26 cellular contexts compared by ENCODE assay signal in the genomic region with DNA sequence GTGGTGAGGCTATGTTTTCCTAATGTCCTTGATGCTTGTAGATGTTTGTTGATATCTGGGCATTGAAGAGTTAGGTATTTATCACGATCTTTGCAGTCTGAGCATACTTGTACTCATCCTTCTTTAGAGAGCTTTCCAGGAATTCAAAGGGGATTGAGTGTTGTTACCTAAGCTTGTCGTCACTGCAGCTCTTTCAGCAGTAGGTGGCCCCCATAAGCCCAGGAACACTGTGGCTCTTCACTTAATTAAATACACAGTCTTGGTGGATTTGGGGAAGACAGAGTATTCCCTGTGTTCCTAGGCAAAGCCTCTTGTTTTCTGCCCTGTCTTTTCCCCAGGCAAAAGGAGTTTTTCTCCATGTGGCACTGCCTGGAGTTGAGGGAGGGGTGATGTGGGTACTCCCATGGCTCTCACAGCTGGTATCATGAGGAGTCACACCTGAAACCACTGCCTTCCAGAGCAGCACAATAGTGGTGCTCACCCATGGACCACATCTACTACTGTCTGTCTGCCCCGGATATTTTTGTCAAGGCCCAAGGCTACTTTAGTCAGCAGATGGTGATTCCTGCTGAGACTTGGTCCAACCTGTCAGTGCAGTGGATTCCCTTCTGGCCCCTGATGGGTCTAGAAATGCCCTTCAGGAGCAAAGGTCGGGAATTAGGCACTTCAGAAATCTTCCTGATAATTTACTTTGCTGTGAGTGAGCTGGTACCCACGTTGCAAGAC.
"Had no signal": no experiment of that assay in that cellular context is flagged by ENCODE, and none has a peak within 500 bp of the region (broad histone marks: within the 10 kb centered on the region; RNA-seq: fewer than 3 reads in every experiment).

No MANE protein-coding gene starts in this region.

- H3K79me2 ChIP-seq: parathyroid adenoma had no signal

- H3K9me3 ChIP-seq: esophagus squamous epithelium, psoas muscle, sigmoid colon, upper lobe of left lung had no signal

- DNase-seq: activated CD4-positive, alpha-beta T cell treated with anti-CD3 and anti-CD28 coated beads, Interleukin-2, amount 50 U/mL, for 1 hour; activated CD4-positive, CD25-positive, alpha-beta regulatory T cell treated with anti-CD3 and anti-CD28 coated beads, Interleukin-2, amount 50 U/mL, for 72 hours; activated CD8-positive, alpha-beta T cell treated with anti-CD3 and anti-CD28 coated beads for 36 hours; activated gamma-delta T cell treated with Interleukin-2 at 50 U/mL for 16 hours; activated naive CD4-positive, alpha-beta T cell treated with anti-CD3 and anti-CD28 coated beads, Interleukin-2, amount 50 U/mL, for 16 hours; activated T-cell treated with anti-CD3 and anti-CD28 coated beads, Interleukin-2, amount 50 U/mL, for 4 hours; amniotic stem cell; brain microvascular endothelial cell; esophagus squamous epithelium; foreskin melanocyte; immature natural killer cell; naive thymus-derived CD8-positive, alpha-beta T cell; occipital lobe; psoas muscle; sigmoid colon; small intestine; stimulated activated CD4-positive, alpha-beta T cell treated with anti-CD3 and anti-CD28 coated beads, Interleukin-4, amount 100 ng/mL, for 24 hours; substantia nigra; T-helper 9 cell; upper lobe of left lung had no signal

- H3K4me1 ChIP-seq: esophagus squamous epithelium, parathyroid adenoma, psoas muscle, sigmoid colon, upper lobe of left lung had no signal

- H3K27ac ChIP-seq: brain microvascular endothelial cell, epithelial cell of prostate, esophagus squamous epithelium, parathyroid adenoma, psoas muscle, sigmoid colon, upper lobe of left lung, VCaP had no signal

- H3K27me3 ChIP-seq: brain microvascular endothelial cell, esophagus squamous epithelium, sigmoid colon, upper lobe of left lung had no signal

- FAIRE-seq: astrocyte, small intestine, TTC549 had no signal

- ATAC-seq: activated CD8-positive, alpha-beta T cell treated with anti-CD3 and anti-CD28 coated beads for 36 hours; activated T-cell treated with anti-CD3 and anti-CD28 coated beads, Interleukin-2, amount 50 U/mL, for 4 hours; activated T-helper 17 cell treated with anti-CD3 and anti-CD28 coated beads, Interleukin-2, amount 50 U/mL, for 72 hours; naive thymus-derived CD8-positive, alpha-beta T cell; psoas muscle had no signal

- H3K36me3 ChIP-seq: brain microvascular endothelial cell, esophagus squamous epithelium, sigmoid colon, upper lobe of left lung had no signal

- H3K4me3 ChIP-seq: esophagus squamous epithelium, psoas muscle, sigmoid colon, upper lobe of left lung had no signal

- H3K9ac ChIP-seq: parathyroid adenoma had no signal

- H2AFZ ChIP-seq: parathyroid adenoma had no signal
